ENCODE assay signal across 21 cellular contexts in genomic region chr9:79053613-79054012, GRCh38.
A peak's percentile ranks its signal among the peaks of the same experiment; 100 is the strongest.
DNase-seq lines count a peak whose midpoint lies in the region; ATAC-seq, FAIRE-seq and TF ChIP-seq lines count a peak whose summit lies in the region.
"Had no signal": no experiment of that assay in that cellular context is flagged by ENCODE, and none has a peak within 500 bp of the region (broad histone marks: within the 10 kb centered on the region; RNA-seq: fewer than 3 reads in every experiment).

No MANE protein-coding gene starts in this region.

- WGBS in GM12878 (ENCODE audit: insufficient coverage, insufficient replicate concordance, low lambda C conversion rate, missing lambda C conversion rate), result 20% methylated on average over 3 of the region's 3 CpGs
- 57 to 77% methylated on average over 3 of the region's 3 CpGs for WGBS in gastroesophageal sphincter (ENCODE audit: low coverage in 1 of 2), 2 donors

- in situ Hi-C loops in GM12878 (cut with MboI), result no loop called here

- H3K27ac Mint-ChIP-seq in type B pancreatic cell, result no peak overlapping the region
- H3K27ac Mint-ChIP-seq: activated T-helper 1 cell treated with anti-CD3 and anti-CD28 coated beads, Interleukin-12 subunit alpha, Interleukin-12 subunit beta, Interleukin-2, Interleukin-4 antibody, amounts not matched to agents 30 ng/mL and 10 ng/mL and 1 ng/mL, durations not matched to agents 14 hours and 24 hours and 36 hours; memory B cell; natural killer cell treated with Interleukin-12 subunit alpha and Interleukin-12 subunit beta and Interleukin-15 and Interleukin-18, amount 100 ng/mL, for 72 hours; T-helper 17 cell had no signal

- SMC1A ChIA-PET in GM12878 (lab: Charles Lee; ENCODE audit: uncharacterized antibody, unreplicated experiment), result no interaction called here

- H3K4me3 ChIP-seq in GM12878, result no peak overlapping the region
- H3K4me3 ChIP-seq in gastroesophageal sphincter, result no peak overlapping the region
- H3K4me3 ChIP-seq: prostate gland, smooth muscle cell had no signal

- CTCF ChIA-PET in GM12878 (lab: Yijun Ruan, JAX), result no interaction called here

- DNase-seq in EH (ENCODE audit: low read depth) (peak; percentile 30), NCI-H1694 treated with DMSO at 0.1 percent for 48 hours (lab: John Stamatoyannopoulos, UW) (peak; percentile 12), GM12878 (ENCODE audit: low read depth, low spot score) (peak; percentile 3), T1000 (lab: John Stamatoyannopoulos, UW) (no peak), type B pancreatic cell (ENCODE audit: extremely low spot score, unreplicated experiment) (no peak)
- DNase-seq: activated CD4-positive, CD25-positive, alpha-beta regulatory T cell; activated CD8-positive, alpha-beta memory T cell treated with anti-CD3 and anti-CD28 coated beads for 24 hours; central memory CD4-positive, alpha-beta T cell; effector CD4-positive, alpha-beta T cell; GDM1; kidney; T-helper 17 cell had no signal

- H3K36me3 Mint-ChIP-seq in type B pancreatic cell, result no peaks in the 10 kb centered on the region
- H3K36me3 Mint-ChIP-seq: memory B cell; natural killer cell treated with Interleukin-12 subunit alpha and Interleukin-12 subunit beta and Interleukin-15 and Interleukin-18, amount 100 ng/mL, for 72 hours had no signal

- no peak overlapping the region for H3K27ac ChIP-seq in GM12878 (ENCODE audit: control insufficient read depth, insufficient read depth)
- no peak overlapping the region for H3K27ac ChIP-seq in gastroesophageal sphincter
- H3K27ac ChIP-seq: prostate gland had no signal

- H3K27me3 ChIP-seq in GM12878 (replicated peaks in 1 of 2; ENCODE audit: control insufficient read depth in 2 of 2, insufficient read depth in 2 of 2, low read length in 1 of 2) (no peaks in the 10 kb centered on the region), gastroesophageal sphincter (no peaks in the 10 kb centered on the region)

- peaks cover 4% of the 10 kb centered on the region for H3K4me1 Mint-ChIP-seq in type B pancreatic cell (ENCODE audit: unreplicated experiment)
- H3K4me1 Mint-ChIP-seq: memory B cell, T-helper 17 cell had no signal

- POLR2A ChIA-PET in GM12878 (lab: Charles Lee), result no interaction called here

- no peaks in the 10 kb centered on the region for H3K36me3 ChIP-seq in GM12878 (ENCODE audit: control insufficient read depth in 2 of 2, insufficient read depth in 2 of 2, low read length in 1 of 2)
- no peaks in the 10 kb centered on the region for H3K36me3 ChIP-seq in gastroesophageal sphincter
- H3K36me3 ChIP-seq: prostate gland had no signal

- no peak overlapping the region for H3K4me3 Mint-ChIP-seq in type B pancreatic cell
- H3K4me3 Mint-ChIP-seq: activated T-helper 1 cell treated with anti-CD3 and anti-CD28 coated beads, Interleukin-12 subunit alpha, Interleukin-12 subunit beta, Interleukin-2, Interleukin-4 antibody, amounts not matched to agents 30 ng/mL and 10 ng/mL and 1 ng/mL, durations not matched to agents 14 hours and 24 hours and 36 hours; memory B cell; natural killer cell treated with Interleukin-12 subunit alpha and Interleukin-12 subunit beta and Interleukin-15 and Interleukin-18, amount 100 ng/mL, for 72 hours; T-helper 17 cell had no signal

- TF ChIP-seq POLR2A in GM12878 (IDR thresholded peaks at IDR 0.05; ENCODE audit: low read depth, low read length) (no peak), gastroesophageal sphincter (IDR thresholded peaks at IDR 0.05) (no peak)

- H2AFZ ChIP-seq in GM12878 (ENCODE audit: control insufficient read depth, low read depth, low read length), result no peak overlapping the region

- RAD21 ChIA-PET in GM12878 (lab: Charles Lee; ENCODE audit: unreplicated experiment), result no interaction called here

- intact Hi-C loops in GM12878 (cut with micrococcal nuclease; ENCODE audit: unreplicated experiment), result no loop called here

- no peaks in the 10 kb centered on the region for H3K79me2 ChIP-seq in GM12878 (ENCODE audit: control insufficient read depth, insufficient read depth, low read length)

- no peaks in the 10 kb centered on the region for H3K9me3 ChIP-seq in GM12878 (replicated peaks; ENCODE audit: control insufficient read depth, insufficient read depth, low read length)
- H3K9me3 ChIP-seq in gastroesophageal sphincter, result no peaks in the 10 kb centered on the region
- H3K9me3 ChIP-seq: prostate gland had no signal

- no TSS peak for BruUV-seq in GM12878 (replicated peaks; lab: Mats Ljungman, UMichigan)

- ATAC-seq in GM18870 (IDR thresholded peaks at IDR 0.05; ENCODE audit: unreplicated experiment) (peak; percentile 58), GM12878 (no peak), GM21576 (IDR thresholded peaks at IDR 0.05; ENCODE audit: unreplicated experiment) (no peak), gastroesophageal sphincter (no peak)
- ATAC-seq: HepG2; natural killer cell treated with Interleukin-12 subunit alpha and Interleukin-12 subunit beta and Interleukin-15 and Interleukin-18, amount 100 ng/mL, for 72 hours; T-helper 17 cell had no signal

- no peak for TF ChIP-seq RAD21 in GM12878 (IDR thresholded peaks at IDR 0.05; ENCODE audit: insufficient read depth, low read depth, low read length)

- H4K20me1 ChIP-seq in GM12878 (ENCODE audit: control insufficient read depth, insufficient read depth), result no peaks in the 10 kb centered on the region

- H3K4me1 ChIP-seq in GM12878 (ENCODE audit: control insufficient read depth, insufficient read depth, low read length) (no peaks in the 10 kb centered on the region), gastroesophageal sphincter (no peaks in the 10 kb centered on the region)
- H3K4me1 ChIP-seq: prostate gland had no signal

- no peak overlapping the region for H3K4me2 ChIP-seq in GM12878 (ENCODE audit: control insufficient read depth, insufficient read depth)
- H3K4me2 ChIP-seq: smooth muscle cell had no signal

- TF ChIP-seq CTCF in GM12878 (IDR thresholded peaks at IDR 0.05 in 2 of 3, conservative IDR thresholded peaks at IDR 0.05 in 1 of 3; ENCODE audit: control insufficient read depth in 2 of 3, extremely low read depth in 1 of 3, insufficient read depth in 1 of 3, low read depth in 3 of 3, low read length in 3 of 3) (no peak), gastroesophageal sphincter (IDR thresholded peaks at IDR 0.05) (no peak), type B pancreatic cell (conservative IDR thresholded peaks at IDR 0.05) (no peak)

- no peak for FAIRE-seq in GM12878 (lab: Jason Lieb, UNC)
- FAIRE-seq: HepG2, kidney had no signal

- H3K27me3 Mint-ChIP-seq in type B pancreatic cell, result peaks cover 11% of the 10 kb centered on the region
- H3K27me3 Mint-ChIP-seq: natural killer cell treated with Interleukin-12 subunit alpha and Interleukin-12 subunit beta and Interleukin-15 and Interleukin-18, amount 100 ng/mL, for 72 hours; T-helper 17 cell had no signal

- TF ChIP-seq EP300 in GM12878 (IDR thresholded peaks at IDR 0.05; ENCODE audit: borderline replicate concordance in 1 of 2, control insufficient read depth in 1 of 2, low read depth in 2 of 2, low read length in 2 of 2), result no peak
- no peak for TF ChIP-seq EP300 in gastroesophageal sphincter (IDR thresholded peaks at IDR 0.05)

- no peak overlapping the region for H3K9ac ChIP-seq in GM12878 (ENCODE audit: control insufficient read depth, insufficient read depth, low read length)

- peaks cover 5% of the 10 kb centered on the region for H3K9me3 Mint-ChIP-seq in type B pancreatic cell
- H3K9me3 Mint-ChIP-seq: activated T-helper 1 cell treated with anti-CD3 and anti-CD28 coated beads, Interleukin-12 subunit alpha, Interleukin-12 subunit beta, Interleukin-2, Interleukin-4 antibody, amounts not matched to agents 30 ng/mL and 10 ng/mL and 1 ng/mL, durations not matched to agents 14 hours and 24 hours and 36 hours had no signal

TF ChIP-seq in GM12878, 131 proteins besides CTCF, POLR2A, EP300 and RAD21:
- TF ChIP-seq ETV6 (conservative IDR thresholded peaks at IDR 0.05 in 1 of 2, IDR thresholded peaks at IDR 0.05 in 1 of 2; ENCODE audit: borderline replicate concordance in 1 of 2, low read depth in 1 of 2) (no peak), HCFC1 (IDR thresholded peaks at IDR 0.05; ENCODE audit: low read length) (no peak)

Comparison
In these comparisons a context has a peak if more than half of its experiments do, and no peak if none do; other contexts are left out.
1. DNase-seq: peak in EH (single experiment), NCI-H1694 treated with DMSO at 0.1 percent for 48 hours (single experiment) and GM12878 (single experiment); none in T1000 (single experiment) and type B pancreatic cell (single experiment).